In the genomic region with DNA sequence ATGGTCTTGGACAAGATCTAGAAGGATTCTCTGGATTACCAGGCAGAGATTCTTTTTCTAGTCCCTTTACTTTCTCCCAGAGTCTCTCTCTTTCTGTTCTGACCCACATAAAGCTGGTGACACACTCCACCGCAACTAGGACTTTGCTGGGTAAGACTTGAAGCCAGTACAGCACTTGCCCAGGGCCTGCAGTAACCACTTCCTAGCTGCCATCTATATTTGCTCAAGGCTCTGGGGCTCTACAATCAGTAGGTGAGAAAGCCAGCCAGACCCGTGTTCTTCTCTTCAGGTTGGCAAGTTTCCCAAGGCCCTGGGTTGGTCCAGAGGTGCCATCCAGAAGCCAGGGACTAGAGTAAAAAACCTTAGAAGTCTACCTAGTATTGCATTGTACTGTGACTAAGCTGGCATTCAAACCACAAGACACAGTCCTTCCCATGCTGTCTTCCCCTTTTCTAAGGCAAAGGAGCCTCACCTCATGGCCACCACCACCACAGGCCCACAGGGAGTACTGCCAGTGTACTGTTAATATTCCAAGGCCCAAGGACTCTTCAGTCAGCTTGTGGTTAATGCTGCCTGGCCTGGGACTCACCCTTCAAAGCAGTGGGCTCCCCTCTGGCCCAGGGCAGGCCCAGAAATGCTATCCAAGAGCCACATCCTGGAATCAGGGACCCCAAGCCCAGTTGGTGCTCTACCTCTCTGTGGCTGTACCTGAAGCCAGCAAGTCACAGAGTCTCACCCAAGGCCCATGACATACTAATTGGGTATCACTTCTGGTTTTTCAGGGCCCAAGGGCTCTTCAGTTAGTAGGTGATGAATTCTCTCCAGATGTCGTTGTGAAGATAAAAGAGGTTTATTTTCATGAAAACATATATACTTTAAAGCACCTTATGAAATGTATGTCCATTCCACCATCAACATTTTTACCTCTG, we compare ENCODE assay signal across 17 cellular contexts. TPM values are rescaled to one million over a fixed set of nuclear protein-coding genes. Genes with fewer than 3 reads are reported as not detected.
DNase-seq lines count a peak whose midpoint lies in the region; ATAC-seq lines count a peak whose summit lies in the region.
"Had no signal": no experiment of that assay in that cellular context is flagged by ENCODE, and none has a peak within 500 bp of the region (broad histone marks: within the 10 kb centered on the region; RNA-seq: fewer than 3 reads in every experiment).

No MANE protein-coding gene starts in this region.

- H3K4me3 Mint-ChIP-seq in activated naive CD4-positive, alpha-beta T cell treated with anti-CD3 and anti-CD28 coated beads, Interleukin-2, amount 10 ng/mL, durations not matched to agents 7 days and 5 days: no peak overlapping the region
- H3K4me3 Mint-ChIP-seq: GM23338, memory B cell had no signal

- no peak for DNase-seq in activated naive CD4-positive, alpha-beta T cell treated with anti-CD3 and anti-CD28 coated beads, Interleukin-2, amount 10 ng/mL, durations not matched to agents 7 days and 5 days
- no peak for DNase-seq in activated naive CD4-positive, alpha-beta T cell (lab: John Stamatoyannopoulos, UW)
- DNase-seq in SKM-1 (lab: John Stamatoyannopoulos, UW; ENCODE audit: unreplicated experiment) (peak; percentile 73), renal cortical epithelial cell (ENCODE audit: low read depth) (peak; percentile 66), pons (ENCODE audit: low spot score) (no peak), GM19240 (ENCODE audit: insufficient read length, low spot score) (no peak)
- DNase-seq: Caco-2, NCI-H1436 treated with DMSO at 0.1 percent for 48 hours, nucleus accumbens, spleen, T-helper 9 cell, thyroid gland had no signal

- ATAC-seq in HG03139 (IDR thresholded peaks at IDR 0.05; ENCODE audit: unreplicated experiment) (peak; percentile 66), HG02759 (IDR thresholded peaks at IDR 0.05; ENCODE audit: unreplicated experiment) (no peak)
- ATAC-seq: GM23338, HepG2 had no signal

- H3K27me3 Mint-ChIP-seq in activated naive CD4-positive, alpha-beta T cell treated with anti-CD3 and anti-CD28 coated beads, Interleukin-2, amount 10 ng/mL, durations not matched to agents 7 days and 5 days: no peaks in the 10 kb centered on the region
- H3K27me3 Mint-ChIP-seq: memory B cell had no signal

- peaks cover 3% of the 10 kb centered on the region for H3K9me3 Mint-ChIP-seq in activated naive CD4-positive, alpha-beta T cell treated with anti-CD3 and anti-CD28 coated beads, Interleukin-2, amount 10 ng/mL, durations not matched to agents 7 days and 5 days
- H3K9me3 Mint-ChIP-seq: GM23338 had no signal

- CTCF ChIA-PET in activated naive CD4-positive, alpha-beta T cell treated with anti-CD3 and anti-CD28 coated beads, Interleukin-2, amount 10 ng/mL, durations not matched to agents 7 days and 5 days (lab: Charles Lee): no interaction called here

- H3K4me1 Mint-ChIP-seq in activated naive CD4-positive, alpha-beta T cell treated with anti-CD3 and anti-CD28 coated beads, Interleukin-2, amount 10 ng/mL, durations not matched to agents 7 days and 5 days: peaks cover 25% of the 10 kb centered on the region
- H3K4me1 Mint-ChIP-seq: GM23338, memory B cell had no signal

- H3K27ac Mint-ChIP-seq in activated naive CD4-positive, alpha-beta T cell treated with anti-CD3 and anti-CD28 coated beads, Interleukin-2, amount 10 ng/mL, durations not matched to agents 7 days and 5 days: peak overlapping the region; percentile 56
- H3K27ac Mint-ChIP-seq: GM23338, memory B cell had no signal

- peaks cover 84% of the 10 kb centered on the region for H3K36me3 Mint-ChIP-seq in activated naive CD4-positive, alpha-beta T cell treated with anti-CD3 and anti-CD28 coated beads, Interleukin-2, amount 10 ng/mL, durations not matched to agents 7 days and 5 days

RNA-seq across cellular contexts. Expression of gene CD38, which starts 54.7 kb away (rescaled TPM):
- 0.52 TPM in 1 of 2 replicates, not detected in the other for total RNA-seq in renal cortical epithelial cell
- total RNA-seq: Caco-2, HepG2 had no signal

Comparison
In these comparisons a context has a peak if more than half of its experiments do, and no peak if none do; other contexts are left out.
1. DNase-seq: peak in SKM-1 (single experiment) and renal cortical epithelial cell (single experiment); none in activated naive CD4-positive, alpha-beta T cell treated with anti-CD3 and anti-CD28 coated beads, Interleukin-2, amount 10 ng/mL, durations not matched to agents 7 days and 5 days (single experiment), activated naive CD4-positive, alpha-beta T cell (0 of 4), pons (single experiment) and GM19240 (single experiment).